In genomic region chr2:43100883-43101662, GRCh38 we compare ENCODE assay signal across 8 cellular contexts.
A peak's percentile ranks its signal among the peaks of the same experiment; 100 is the strongest.
DNase-seq lines count a peak whose midpoint lies in the region; ATAC-seq and TF ChIP-seq lines count a peak whose summit lies in the region.
"Had no signal": no experiment of that assay in that cellular context is flagged by ENCODE, and none has a peak within 500 bp of the region (broad histone marks: within the 10 kb centered on the region; RNA-seq: fewer than 3 reads in every experiment).

No MANE protein-coding gene starts in this region.

- peaks cover 5% of the 10 kb centered on the region; the same call in 1 of the 2 replicates for H3K9me2 ChIP-seq in PC-3 (replicated peaks; ENCODE audit: low read length)

- ATAC-seq in PC-3, result peak; percentile 80
- peak; percentile 27 for ATAC-seq in esophagus mucosa
- ATAC-seq in GM21619 (IDR thresholded peaks at IDR 0.05; ENCODE audit: unreplicated experiment), result no peak
- ATAC-seq: HCT116 had no signal

- H3K9me3 ChIP-seq in PC-3 (ENCODE audit: low read length) (no peaks in the 10 kb centered on the region), transverse colon (no peaks in the 10 kb centered on the region)

- no peaks in the 10 kb centered on the region for H4K20me1 ChIP-seq in PC-3 (ENCODE audit: low read length)

- POLR2A ChIA-PET in PC-3 (lab: Charles Lee; ENCODE audit: unreplicated experiment), result interaction anchor here (0.5 kb wide), 1 partner anchor 80 kb away, joined by 3 read pairs; no protein-coding TSS in a partner anchor

- DNase-seq in PC-3, result peak; percentile 52
- peak; percentile 42 for DNase-seq in mucosa of gallbladder (ENCODE audit: low spot score)
- DNase-seq in transverse colon, result no peak
- no peak for DNase-seq in GDM1 (lab: John Stamatoyannopoulos, UW)
- no peak for DNase-seq in GOT3 (lab: John Stamatoyannopoulos, UW)

- in situ Hi-C loops in transverse colon (cut with MboI; ENCODE audit: low pct_ligation_motif_present in 1 of 4, low pct_unique_long_range_greater_than_20kb in 1 of 4, low sequenced_read_pairs in 3 of 4), result loop anchor here in 1 of 4 donors (25.0 kb wide), 1 partner anchor 386 kb away; no protein-coding TSS in a partner anchor

- peak overlapping the region; percentile 65 for H3K4me3 ChIP-seq in PC-3 (ENCODE audit: low read length)
- peak overlapping the region; percentile 2 to 43 (median 29) for H3K4me3 ChIP-seq in transverse colon

- peak overlapping the region; percentile 96 for H2AFZ ChIP-seq in PC-3 (ENCODE audit: low read length)

- BruUV-seq in PC-3 (replicated peaks; lab: Mats Ljungman, UMichigan), result TSS peak; percentile 24

- no peak for TF ChIP-seq CTCF in PC-3 (conservative IDR thresholded peaks at IDR 0.05; ENCODE audit: low read depth, low read length)
- TF ChIP-seq CTCF in transverse colon (IDR thresholded peaks at IDR 0.05), result no peak

- TF ChIP-seq EP300 in transverse colon (IDR thresholded peaks at IDR 0.05; ENCODE audit: low read depth), result no peak

- TF ChIP-seq POLR2A in transverse colon (IDR thresholded peaks at IDR 0.05), result peak; percentile 19

- H3K4me1 ChIP-seq in PC-3 (ENCODE audit: insufficient read depth, low read length) (peaks cover 18% of the 10 kb centered on the region), transverse colon (peaks cover 7 to 38% (median 18%) of the 10 kb centered on the region in 4 donors)

- 60% methylated on average over 50 of the region's 56 CpGs; no CpG with 5 or more reads in 1 of the 2 donors for WGBS in transverse colon (ENCODE audit: low coverage in 1 of 2), 2 donors

- no peaks in the 10 kb centered on the region for H3K79me2 ChIP-seq in PC-3 (ENCODE audit: low read length)

- peak overlapping the region; percentile 97 for H3K4me2 ChIP-seq in PC-3 (ENCODE audit: low read length)

- peak overlapping the region; percentile 80 for H3K9ac ChIP-seq in PC-3 (ENCODE audit: low read length)

- intact Hi-C loops in PC-3 (cut with micrococcal nuclease), result no loop called here
- intact Hi-C loops in transverse colon (cut with DNase I; ENCODE audit: low total_unique reads), result no loop called here

- H3K27ac ChIP-seq in PC-3 (ENCODE audit: low read length) (peak overlapping the region; percentile 23; the same call in 1 of the 2 replicates), transverse colon (peak overlapping the region; percentile 68 to 82 (median 78))

- no peaks in the 10 kb centered on the region for H3K27me3 ChIP-seq in PC-3 (ENCODE audit: low read length)
- H3K27me3 ChIP-seq in transverse colon, result no peaks in the 10 kb centered on the region

- CTCF ChIA-PET in PC-3 (lab: Charles Lee), result interaction anchor here (0.6 kb wide), 1 partner anchor 12 kb away, joined by 3 read pairs; no protein-coding TSS in a partner anchor

- H3K36me3 ChIP-seq in PC-3 (ENCODE audit: low read depth, low read length) (no peaks in the 10 kb centered on the region), transverse colon (no peaks in the 10 kb centered on the region)

- H3F3A ChIP-seq in PC-3 (ENCODE audit: low read length, unreplicated experiment), result no peaks in the 10 kb centered on the region

Comparison
In these comparisons a context has a peak if more than half of its experiments do, and no peak if none do; other contexts are left out.
1. DNase-seq: peak in PC-3 (single experiment) and mucosa of gallbladder (single experiment); none in transverse colon (single experiment), GDM1 (single experiment) and GOT3 (single experiment).